Comparison of ENCODE assay signal across 7 cellular contexts in genomic region chr3:42547401-42547945, GRCh38. TPM values are rescaled to one million over a fixed set of nuclear protein-coding genes. Genes with fewer than 3 reads are reported as not detected.
DNase-seq lines count a peak whose midpoint lies in the region; ATAC-seq and TF ChIP-seq lines count a peak whose summit lies in the region.

No MANE protein-coding gene starts in this region.

- peaks cover 3% of the 10 kb centered on the region for H3K36me3 Mint-ChIP-seq in activated naive CD8-positive, alpha-beta T cell treated with anti-CD3 and anti-CD28 coated beads, Interleukin-2, amount 10 ng/mL, durations not matched to agents 7 days and 5 days

- no peaks in the 10 kb centered on the region for H3K79me2 ChIP-seq in SU-DHL-6 (ENCODE audit: insufficient read depth, low read length)

- H3K4me3 Mint-ChIP-seq in activated naive CD8-positive, alpha-beta T cell treated with anti-CD3 and anti-CD28 coated beads, Interleukin-2, amount 10 ng/mL, durations not matched to agents 7 days and 5 days: no peak overlapping the region

- H2AFZ ChIP-seq in SU-DHL-6 (ENCODE audit: low read depth, low read length, severe bottlenecking): no peak overlapping the region

- DNase-seq in HT1080 (ENCODE audit: low read depth) (peak; percentile 56), left cardiac atrium (peak; percentile 69), renal cortical epithelial cell (ENCODE audit: low read depth) (peak; percentile 18)
- peak; percentile 74 for DNase-seq in activated naive CD8-positive, alpha-beta T cell treated with anti-CD3 and anti-CD28 coated beads, Interleukin-2, amount 10 ng/mL, durations not matched to agents 7 days and 5 days

- no peaks in the 10 kb centered on the region for H3K9me3 Mint-ChIP-seq in activated naive CD8-positive, alpha-beta T cell treated with anti-CD3 and anti-CD28 coated beads, Interleukin-2, amount 10 ng/mL, durations not matched to agents 7 days and 5 days

- H3F3A ChIP-seq in SU-DHL-6 (ENCODE audit: insufficient read depth): no peaks in the 10 kb centered on the region

- ATAC-seq in activated naive CD8-positive, alpha-beta T cell treated with anti-CD3 and anti-CD28 coated beads, Interleukin-2, amount 10 ng/mL, durations not matched to agents 7 days and 5 days (ENCODE audit: low read depth): peak; percentile 71
- ATAC-seq in left cardiac atrium: peak; percentile 57 to 65
- no peak for ATAC-seq in HG03196 (IDR thresholded peaks at IDR 0.05; ENCODE audit: unreplicated experiment)

- H3K36me3 ChIP-seq in SU-DHL-6 (ENCODE audit: low read length): no peaks in the 10 kb centered on the region

- no peak overlapping the region for H3K4me3 ChIP-seq in SU-DHL-6 (ENCODE audit: insufficient read depth, low read length, poor library complexity, severe bottlenecking)

- no peaks in the 10 kb centered on the region for H3K27me3 ChIP-seq in SU-DHL-6 (ENCODE audit: low read length)

- no peak overlapping the region for H3K27ac Mint-ChIP-seq in activated naive CD8-positive, alpha-beta T cell treated with anti-CD3 and anti-CD28 coated beads, Interleukin-2, amount 10 ng/mL, durations not matched to agents 7 days and 5 days

- POLR2A ChIA-PET in activated naive CD8-positive, alpha-beta T cell treated with anti-CD3 and anti-CD28 coated beads, Interleukin-2, amount 10 ng/mL, durations not matched to agents 7 days and 5 days (lab: Charles Lee): no interaction called here

- peak; percentile 98 for TF ChIP-seq CTCF in GM12872 (IDR thresholded peaks at IDR 0.05; ENCODE audit: insufficient read depth, low read depth, low read length)
- peak; percentile 98 for TF ChIP-seq CTCF in SU-DHL-6 (IDR thresholded peaks at IDR 0.05; ENCODE audit: insufficient read depth, low read length, poor library complexity, severe bottlenecking)

- intact Hi-C loops in left cardiac atrium (cut with DNase I): loop anchor here (5.0 to 10.0 kb wide), 2 partner anchors 300 to 313 kb away; no protein-coding TSS in a partner anchor

- H4K20me1 ChIP-seq in SU-DHL-6 (ENCODE audit: low read depth, low read length): no peaks in the 10 kb centered on the region

- H3K9ac ChIP-seq in SU-DHL-6 (ENCODE audit: low read length): no peak overlapping the region

- H3K27ac ChIP-seq in SU-DHL-6 (ENCODE audit: low read depth, low read length): no peak overlapping the region

- no peaks in the 10 kb centered on the region for H3K27me3 Mint-ChIP-seq in activated naive CD8-positive, alpha-beta T cell treated with anti-CD3 and anti-CD28 coated beads, Interleukin-2, amount 10 ng/mL, durations not matched to agents 7 days and 5 days

- H3K4me1 Mint-ChIP-seq in activated naive CD8-positive, alpha-beta T cell treated with anti-CD3 and anti-CD28 coated beads, Interleukin-2, amount 10 ng/mL, durations not matched to agents 7 days and 5 days: no peaks in the 10 kb centered on the region

- H3K4me2 ChIP-seq in SU-DHL-6 (ENCODE audit: low read depth, low read length, poor library complexity, severe bottlenecking): no peak overlapping the region

- H3K9me3 ChIP-seq in SU-DHL-6 (ENCODE audit: insufficient read depth, low read length): no peaks in the 10 kb centered on the region

- no peaks in the 10 kb centered on the region for H3K9me2 ChIP-seq in SU-DHL-6 (replicated peaks; ENCODE audit: insufficient read depth, low read length)

RNA-seq across cellular contexts. Expression of gene SEC22C, which starts 34.3 kb away (rescaled TPM):
- 56.5 and 65.0 TPM in 2 replicates for total RNA-seq in HT1080 (2014; rRNA removed; shearing (Covaris generic))
- 41.6 and 43.2 TPM in 2 replicates for polyA plus RNA-seq in HT1080 (2015; cell fraction: cytosol; rRNA removed)
- polyA plus RNA-seq in HT1080 (2015; cell fraction: nucleus; rRNA removed): 29.5 and 30.7 TPM in 2 replicates
- 10 to 100 TPM; 52.5 to 53.0 TPM for total RNA-seq in activated naive CD8-positive, alpha-beta T cell treated with anti-CD3 and anti-CD28 coated beads, Interleukin-2, amount 10 ng/mL, durations not matched to agents 7 days and 5 days
- 10 to 100 TPM; 24.4 to 29.8 TPM for total RNA-seq in left cardiac atrium
- total RNA-seq in renal cortical epithelial cell: 66.1 and 108 TPM in 2 replicates

RNA-seq across cellular contexts. Expression of gene SS18L2, which starts 43.2 kb away (rescaled TPM):
- 45.1 and 45.3 TPM in 2 replicates for total RNA-seq in HT1080 (2014; rRNA removed; shearing (Covaris generic))
- polyA plus RNA-seq in HT1080 (2015; cell fraction: cytosol; rRNA removed): 25.0 and 27.2 TPM in 2 replicates
- polyA plus RNA-seq in HT1080 (2015; cell fraction: nucleus; rRNA removed): 9.8 and 10.2 TPM in 2 replicates
- total RNA-seq in activated naive CD8-positive, alpha-beta T cell treated with anti-CD3 and anti-CD28 coated beads, Interleukin-2, amount 10 ng/mL, durations not matched to agents 7 days and 5 days: 10 to 100 TPM; 50.9 to 55.5 TPM
- total RNA-seq in left cardiac atrium: 10 to 100 TPM; 13.4 to 14.1 TPM
- 16.2 and 34.2 TPM in 2 replicates for total RNA-seq in renal cortical epithelial cell

RNA-seq across cellular contexts. Expression of gene VIPR1, which starts 45.0 kb away (rescaled TPM):
- total RNA-seq in HT1080 (2014; rRNA removed; shearing (Covaris generic)): not detected in 2 replicates
- not detected in 2 replicates for polyA plus RNA-seq in HT1080 (2015; cell fraction: cytosol; rRNA removed)
- polyA plus RNA-seq in HT1080 (2015; cell fraction: nucleus; rRNA removed): not detected in 2 replicates
- 10 to 100 TPM; 22.3 to 26.9 TPM for total RNA-seq in activated naive CD8-positive, alpha-beta T cell treated with anti-CD3 and anti-CD28 coated beads, Interleukin-2, amount 10 ng/mL, durations not matched to agents 7 days and 5 days
- total RNA-seq in left cardiac atrium: 1 to 10 TPM; 4.9 to 5.9 TPM
- 0.25 and 0.69 TPM in 2 replicates for total RNA-seq in renal cortical epithelial cell

RNA-seq across cellular contexts. Expression of gene NKTR, which starts 53.0 kb away (rescaled TPM):
- total RNA-seq in HT1080 (2014; rRNA removed; shearing (Covaris generic)): 12.8 and 16.1 TPM in 2 replicates
- polyA plus RNA-seq in HT1080 (2015; cell fraction: cytosol; rRNA removed): 9.8 and 11.9 TPM in 2 replicates
- 130 and 145 TPM in 2 replicates for polyA plus RNA-seq in HT1080 (2015; cell fraction: nucleus; rRNA removed)
- 100 to 1,000 TPM; 150 to 152 TPM for total RNA-seq in activated naive CD8-positive, alpha-beta T cell treated with anti-CD3 and anti-CD28 coated beads, Interleukin-2, amount 10 ng/mL, durations not matched to agents 7 days and 5 days
- total RNA-seq in left cardiac atrium: 10 to 100 TPM; 26.5 to 35.9 TPM
- total RNA-seq in renal cortical epithelial cell: 22.9 and 68.4 TPM in 2 replicates

Comparison
In these comparisons a context has a peak if more than half of its experiments do, and no peak if none do; other contexts are left out.
1. DNase-seq: peak in every context shown above with its lines; median percentile 74 in activated naive CD8-positive, alpha-beta T cell treated with anti-CD3 and anti-CD28 coated beads, Interleukin-2, amount 10 ng/mL, durations not matched to agents 7 days and 5 days; 69 in left cardiac atrium; 56 in HT1080; 18 in renal cortical epithelial cell.